In the genomic region with DNA sequence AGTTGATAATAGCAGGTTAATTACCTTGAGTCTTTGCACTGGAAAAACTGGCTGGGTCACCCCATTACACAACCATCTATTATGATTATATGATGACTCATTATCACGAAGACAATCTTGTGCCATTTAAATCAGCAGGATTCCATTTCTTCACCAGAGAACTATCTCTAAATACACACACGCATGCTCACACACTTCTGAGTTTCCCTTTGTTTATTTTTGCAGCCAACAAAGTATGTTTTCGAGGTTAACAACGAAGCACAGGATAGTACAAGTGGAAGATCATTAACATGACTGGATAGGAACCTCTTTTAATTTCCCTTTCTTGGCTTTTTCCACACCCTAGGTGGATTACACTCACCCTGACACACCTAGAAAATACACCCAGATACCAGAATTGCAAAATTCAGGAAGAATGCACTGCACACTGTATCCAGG, we compare ENCODE assay signal across 1 cellular context.
A peak's percentile ranks its signal among the peaks of the same experiment; 100 is the strongest.
TF ChIP-seq lines count a peak whose summit lies in the region.

No MANE protein-coding gene starts in this region.

TF ChIP-seq in HEK293, 187 proteins besides CTCF, POLR2A, EP300 and RAD21 (continued from another document and continues in another):
- TF ChIP-seq, protein P1, sequence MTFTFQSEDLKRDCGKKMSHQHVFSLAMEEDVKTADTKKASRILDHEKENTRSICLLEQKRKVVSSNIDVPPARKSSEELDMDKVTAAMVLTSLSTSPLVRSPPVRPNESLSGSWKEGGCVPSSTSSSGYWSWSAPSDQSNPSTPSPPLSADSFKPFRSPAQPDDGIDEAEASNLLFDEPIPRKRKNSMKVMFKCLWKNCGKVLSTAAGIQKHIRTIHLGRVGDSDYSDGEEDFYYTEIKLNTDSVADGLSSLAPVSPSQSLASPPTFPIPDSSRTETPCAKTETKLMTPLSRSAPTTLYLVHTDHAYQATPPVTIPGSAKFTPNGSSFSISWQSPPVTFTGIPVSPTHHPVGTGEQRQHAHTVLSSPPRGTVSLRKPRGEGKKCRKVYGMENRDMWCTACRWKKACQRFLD (tag by site-specific recombination; IDR thresholded peaks at IDR 0.05) = no peak
- no peak for TF ChIP-seq ZNF549 (tag by site-specific recombination; IDR thresholded peaks at IDR 0.05)
- TF ChIP-seq ZNF2 (tag by site-specific recombination; IDR thresholded peaks at IDR 0.05) = peak; percentile 99
- TF ChIP-seq EGR2 (tag by site-specific recombination; IDR thresholded peaks at IDR 0.05; ENCODE audit: low read depth) = no peak
- no peak for TF ChIP-seq MEIS1 (CRISPR knock-in tag; IDR thresholded peaks at IDR 0.05; ENCODE audit: borderline replicate concordance)
- peak; percentile 96 for TF ChIP-seq BCL11A (tag by site-specific recombination; IDR thresholded peaks at IDR 0.05; ENCODE audit: low read depth)
- TF ChIP-seq ZNF76 (tag by site-specific recombination; IDR thresholded peaks at IDR 0.05; ENCODE audit: borderline replicate concordance, low read depth) = peak; percentile 62; the same call in 1 of the 2 replicates
- TF ChIP-seq ZNF184 (tag by site-specific recombination; IDR thresholded peaks at IDR 0.05) = peak; percentile 74; the same call in 1 of the 2 replicates
- peak; percentile 86; the same call in 1 of the 2 replicates for TF ChIP-seq ZNF391 (tag by site-specific recombination; IDR thresholded peaks at IDR 0.05; ENCODE audit: borderline replicate concordance, low read depth)
- no peak for TF ChIP-seq ZNF175 (tag by site-specific recombination; IDR thresholded peaks at IDR 0.05)
- TF ChIP-seq, protein P2, sequence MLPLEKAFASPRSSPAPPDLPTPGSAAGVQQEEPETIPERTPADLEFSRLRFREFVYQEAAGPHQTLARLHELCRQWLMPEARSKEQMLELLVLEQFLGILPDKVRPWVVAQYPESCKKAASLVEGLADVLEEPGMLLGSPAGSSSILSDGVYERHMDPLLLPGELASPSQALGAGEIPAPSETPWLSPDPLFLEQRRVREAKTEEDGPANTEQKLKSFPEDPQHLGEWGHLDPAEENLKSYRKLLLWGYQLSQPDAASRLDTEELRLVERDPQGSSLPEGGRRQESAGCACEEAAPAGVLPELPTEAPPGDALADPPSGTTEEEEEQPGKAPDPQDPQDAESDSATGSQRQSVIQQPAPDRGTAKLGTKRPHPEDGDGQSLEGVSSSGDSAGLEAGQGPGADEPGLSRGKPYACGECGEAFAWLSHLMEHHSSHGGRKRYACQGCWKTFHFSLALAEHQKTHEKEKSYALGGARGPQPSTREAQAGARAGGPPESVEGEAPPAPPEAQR (tag by site-specific recombination; IDR thresholded peaks at IDR 0.05) = 0 out of 2 replicates have a peak, but pooled peaks have one; percentile 40
- no peak for TF ChIP-seq ZNF514 (tag by site-specific recombination; IDR thresholded peaks at IDR 0.05)
- TF ChIP-seq SALL2 (tag by site-specific recombination; IDR thresholded peaks at IDR 0.05; ENCODE audit: borderline replicate concordance) = no peak
- TF ChIP-seq ZNF571 (tag by site-specific recombination; IDR thresholded peaks at IDR 0.05) = no peak
- TF ChIP-seq ZNF623 (tag by site-specific recombination; IDR thresholded peaks at IDR 0.05) = peak; percentile 18; the same call in 1 of the 2 replicates
- TF ChIP-seq, protein P3, sequence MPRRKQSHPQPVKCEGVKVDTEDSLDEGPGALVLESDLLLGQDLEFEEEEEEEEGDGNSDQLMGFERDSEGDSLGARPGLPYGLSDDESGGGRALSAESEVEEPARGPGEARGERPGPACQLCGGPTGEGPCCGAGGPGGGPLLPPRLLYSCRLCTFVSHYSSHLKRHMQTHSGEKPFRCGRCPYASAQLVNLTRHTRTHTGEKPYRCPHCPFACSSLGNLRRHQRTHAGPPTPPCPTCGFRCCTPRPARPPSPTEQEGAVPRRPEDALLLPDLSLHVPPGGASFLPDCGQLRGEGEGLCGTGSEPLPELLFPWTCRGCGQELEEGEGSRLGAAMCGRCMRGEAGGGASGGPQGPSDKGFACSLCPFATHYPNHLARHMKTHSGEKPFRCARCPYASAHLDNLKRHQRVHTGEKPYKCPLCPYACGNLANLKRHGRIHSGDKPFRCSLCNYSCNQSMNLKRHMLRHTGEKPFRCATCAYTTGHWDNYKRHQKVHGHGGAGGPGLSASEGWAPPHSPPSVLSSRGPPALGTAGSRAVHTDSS (tag by site-specific recombination; IDR thresholded peaks at IDR 0.05) = no peak
- TF ChIP-seq, protein P4, sequence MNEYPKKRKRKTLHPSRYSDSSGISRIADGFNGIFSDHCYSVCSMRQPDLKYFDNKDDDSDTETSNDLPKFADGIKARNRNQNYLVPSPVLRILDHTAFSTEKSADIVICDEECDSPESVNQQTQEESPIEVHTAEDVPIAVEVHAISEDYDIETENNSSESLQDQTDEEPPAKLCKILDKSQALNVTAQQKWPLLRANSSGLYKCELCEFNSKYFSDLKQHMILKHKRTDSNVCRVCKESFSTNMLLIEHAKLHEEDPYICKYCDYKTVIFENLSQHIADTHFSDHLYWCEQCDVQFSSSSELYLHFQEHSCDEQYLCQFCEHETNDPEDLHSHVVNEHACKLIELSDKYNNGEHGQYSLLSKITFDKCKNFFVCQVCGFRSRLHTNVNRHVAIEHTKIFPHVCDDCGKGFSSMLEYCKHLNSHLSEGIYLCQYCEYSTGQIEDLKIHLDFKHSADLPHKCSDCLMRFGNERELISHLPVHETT (tag by site-specific recombination; IDR thresholded peaks at IDR 0.05) = peak; percentile 94
- no peak for TF ChIP-seq ZNF548 (tag by site-specific recombination; IDR thresholded peaks at IDR 0.05)
- TF ChIP-seq ZNF112 (tag by site-specific recombination; IDR thresholded peaks at IDR 0.05) = no peak
- no peak; the same call in 1 of the 2 replicates for TF ChIP-seq KLF7 (tag by site-specific recombination; IDR thresholded peaks at IDR 0.05; ENCODE audit: borderline replicate concordance)
- no peak for TF ChIP-seq ZNF140 (tag by site-specific recombination; IDR thresholded peaks at IDR 0.05)
- TF ChIP-seq, protein P5, sequence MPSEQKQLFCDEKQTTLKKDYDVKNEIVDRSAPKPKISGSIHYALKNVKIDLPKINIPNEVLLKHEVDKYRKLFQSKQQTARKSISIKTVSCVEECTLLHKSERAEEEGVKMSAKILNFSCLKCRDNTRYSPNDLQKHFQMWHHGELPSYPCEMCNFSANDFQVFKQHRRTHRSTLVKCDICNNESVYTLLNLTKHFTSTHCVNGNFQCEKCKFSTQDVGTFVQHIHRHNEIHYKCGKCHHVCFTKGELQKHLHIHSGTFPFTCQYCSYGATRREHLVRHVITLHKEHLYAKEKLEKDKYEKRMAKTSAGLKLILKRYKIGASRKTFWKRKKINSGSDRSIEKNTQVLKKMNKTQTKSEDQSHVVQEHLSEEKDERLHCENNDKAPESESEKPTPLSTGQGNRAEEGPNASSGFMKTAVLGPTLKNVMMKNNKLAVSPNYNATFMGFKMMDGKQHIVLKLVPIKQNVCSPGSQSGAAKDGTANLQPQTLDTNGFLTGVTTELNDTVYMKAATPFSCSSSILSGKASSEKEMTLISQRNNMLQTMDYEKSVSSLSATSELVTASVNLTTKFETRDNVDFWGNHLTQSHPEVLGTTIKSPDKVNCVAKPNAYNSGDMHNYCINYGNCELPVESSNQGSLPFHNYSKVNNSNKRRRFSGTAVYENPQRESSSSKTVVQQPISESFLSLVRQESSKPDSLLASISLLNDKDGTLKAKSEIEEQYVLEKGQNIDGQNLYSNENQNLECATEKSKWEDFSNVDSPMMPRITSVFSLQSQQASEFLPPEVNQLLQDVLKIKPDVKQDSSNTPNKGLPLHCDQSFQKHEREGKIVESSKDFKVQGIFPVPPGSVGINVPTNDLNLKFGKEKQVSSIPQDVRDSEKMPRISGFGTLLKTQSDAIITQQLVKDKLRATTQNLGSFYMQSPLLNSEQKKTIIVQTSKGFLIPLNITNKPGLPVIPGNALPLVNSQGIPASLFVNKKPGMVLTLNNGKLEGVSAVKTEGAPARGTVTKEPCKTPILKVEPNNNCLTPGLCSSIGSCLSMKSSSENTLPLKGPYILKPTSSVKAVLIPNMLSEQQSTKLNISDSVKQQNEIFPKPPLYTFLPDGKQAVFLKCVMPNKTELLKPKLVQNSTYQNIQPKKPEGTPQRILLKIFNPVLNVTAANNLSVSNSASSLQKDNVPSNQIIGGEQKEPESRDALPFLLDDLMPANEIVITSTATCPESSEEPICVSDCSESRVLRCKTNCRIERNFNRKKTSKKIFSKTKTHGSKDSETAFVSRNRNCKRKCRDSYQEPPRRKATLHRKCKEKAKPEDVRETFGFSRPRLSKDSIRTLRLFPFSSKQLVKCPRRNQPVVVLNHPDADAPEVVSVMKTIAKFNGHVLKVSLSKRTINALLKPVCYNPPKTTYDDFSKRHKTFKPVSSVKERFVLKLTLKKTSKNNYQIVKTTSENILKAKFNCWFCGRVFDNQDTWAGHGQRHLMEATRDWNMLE (tag by site-specific recombination; conservative IDR thresholded peaks at IDR 0.05; ENCODE audit: low read depth) = peak; percentile 54
- TF ChIP-seq, protein P6, sequence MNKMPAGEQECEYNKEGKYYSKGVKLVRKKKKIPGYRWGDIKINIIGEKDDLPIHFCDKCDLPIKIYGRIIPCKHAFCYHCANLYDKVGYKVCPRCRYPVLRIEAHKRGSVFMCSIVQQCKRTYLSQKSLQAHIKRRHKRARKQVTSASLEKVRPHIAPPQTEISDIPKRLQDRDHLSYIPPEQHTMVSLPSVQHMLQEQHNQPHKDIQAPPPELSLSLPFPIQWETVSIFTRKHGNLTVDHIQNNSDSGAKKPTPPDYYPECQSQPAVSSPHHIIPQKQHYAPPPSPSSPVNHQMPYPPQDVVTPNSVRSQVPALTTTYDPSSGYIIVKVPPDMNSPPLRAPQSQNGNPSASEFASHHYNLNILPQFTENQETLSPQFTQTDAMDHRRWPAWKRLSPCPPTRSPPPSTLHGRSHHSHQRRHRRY (tag by site-specific recombination; IDR thresholded peaks at IDR 0.05) = no peak
- TF ChIP-seq HOXC10 (CRISPR knock-in tag; IDR thresholded peaks at IDR 0.05) = no peak
- TF ChIP-seq ZNF239 (tag by site-specific recombination; IDR thresholded peaks at IDR 0.05) = no peak
- peak; percentile 98 for TF ChIP-seq SP7 (tag by site-specific recombination; IDR thresholded peaks at IDR 0.05)
- TF ChIP-seq ZNF654 (tag by site-specific recombination; IDR thresholded peaks at IDR 0.05; ENCODE audit: low read depth) = 0 out of 2 replicates have a peak, but pooled peaks have one; percentile 4
- peak; percentile 60 for TF ChIP-seq ZIC2 (tag by site-specific recombination; IDR thresholded peaks at IDR 0.05)
- no peak for TF ChIP-seq ZNF426 (tag by site-specific recombination; IDR thresholded peaks at IDR 0.05)
- TF ChIP-seq ZNF16 (tag by site-specific recombination; IDR thresholded peaks at IDR 0.05; ENCODE audit: low read depth) = no peak
- TF ChIP-seq, protein P7, sequence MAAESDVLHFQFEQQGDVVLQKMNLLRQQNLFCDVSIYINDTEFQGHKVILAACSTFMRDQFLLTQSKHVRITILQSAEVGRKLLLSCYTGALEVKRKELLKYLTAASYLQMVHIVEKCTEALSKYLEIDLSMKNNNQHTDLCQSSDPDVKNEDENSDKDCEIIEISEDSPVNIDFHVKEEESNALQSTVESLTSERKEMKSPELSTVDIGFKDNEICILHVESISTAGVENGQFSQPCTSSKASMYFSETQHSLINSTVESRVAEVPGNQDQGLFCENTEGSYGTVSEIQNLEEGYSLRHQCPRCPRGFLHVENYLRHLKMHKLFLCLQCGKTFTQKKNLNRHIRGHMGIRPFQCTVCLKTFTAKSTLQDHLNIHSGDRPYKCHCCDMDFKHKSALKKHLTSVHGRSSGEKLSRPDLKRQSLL (tag by site-specific recombination; IDR thresholded peaks at IDR 0.05) = no peak
- TF ChIP-seq ZBTB21 (tag by site-specific recombination; IDR thresholded peaks at IDR 0.05) = peak; percentile 80
- TF ChIP-seq ZNF366 (tag by site-specific recombination; conservative IDR thresholded peaks at IDR 0.05) = peak; percentile 84
- no peak for TF ChIP-seq ZNF292 (tag by site-specific recombination; IDR thresholded peaks at IDR 0.05; ENCODE audit: borderline replicate concordance, low read depth)
- TF ChIP-seq IKZF3 (tag by site-specific recombination; IDR thresholded peaks at IDR 0.05) = peak; percentile 88
- TF ChIP-seq, protein P8, sequence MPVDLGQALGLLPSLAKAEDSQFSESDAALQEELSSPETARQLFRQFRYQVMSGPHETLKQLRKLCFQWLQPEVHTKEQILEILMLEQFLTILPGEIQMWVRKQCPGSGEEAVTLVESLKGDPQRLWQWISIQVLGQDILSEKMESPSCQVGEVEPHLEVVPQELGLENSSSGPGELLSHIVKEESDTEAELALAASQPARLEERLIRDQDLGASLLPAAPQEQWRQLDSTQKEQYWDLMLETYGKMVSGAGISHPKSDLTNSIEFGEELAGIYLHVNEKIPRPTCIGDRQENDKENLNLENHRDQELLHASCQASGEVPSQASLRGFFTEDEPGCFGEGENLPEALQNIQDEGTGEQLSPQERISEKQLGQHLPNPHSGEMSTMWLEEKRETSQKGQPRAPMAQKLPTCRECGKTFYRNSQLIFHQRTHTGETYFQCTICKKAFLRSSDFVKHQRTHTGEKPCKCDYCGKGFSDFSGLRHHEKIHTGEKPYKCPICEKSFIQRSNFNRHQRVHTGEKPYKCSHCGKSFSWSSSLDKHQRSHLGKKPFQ (tag by site-specific recombination; IDR thresholded peaks at IDR 0.05) = peak; percentile 30; the same call in 1 of the 2 replicates
- peak; percentile 25 for TF ChIP-seq SETDB1 (IDR thresholded peaks at IDR 0.05; ENCODE audit: insufficient read length, low read length)
- TF ChIP-seq, protein P9, sequence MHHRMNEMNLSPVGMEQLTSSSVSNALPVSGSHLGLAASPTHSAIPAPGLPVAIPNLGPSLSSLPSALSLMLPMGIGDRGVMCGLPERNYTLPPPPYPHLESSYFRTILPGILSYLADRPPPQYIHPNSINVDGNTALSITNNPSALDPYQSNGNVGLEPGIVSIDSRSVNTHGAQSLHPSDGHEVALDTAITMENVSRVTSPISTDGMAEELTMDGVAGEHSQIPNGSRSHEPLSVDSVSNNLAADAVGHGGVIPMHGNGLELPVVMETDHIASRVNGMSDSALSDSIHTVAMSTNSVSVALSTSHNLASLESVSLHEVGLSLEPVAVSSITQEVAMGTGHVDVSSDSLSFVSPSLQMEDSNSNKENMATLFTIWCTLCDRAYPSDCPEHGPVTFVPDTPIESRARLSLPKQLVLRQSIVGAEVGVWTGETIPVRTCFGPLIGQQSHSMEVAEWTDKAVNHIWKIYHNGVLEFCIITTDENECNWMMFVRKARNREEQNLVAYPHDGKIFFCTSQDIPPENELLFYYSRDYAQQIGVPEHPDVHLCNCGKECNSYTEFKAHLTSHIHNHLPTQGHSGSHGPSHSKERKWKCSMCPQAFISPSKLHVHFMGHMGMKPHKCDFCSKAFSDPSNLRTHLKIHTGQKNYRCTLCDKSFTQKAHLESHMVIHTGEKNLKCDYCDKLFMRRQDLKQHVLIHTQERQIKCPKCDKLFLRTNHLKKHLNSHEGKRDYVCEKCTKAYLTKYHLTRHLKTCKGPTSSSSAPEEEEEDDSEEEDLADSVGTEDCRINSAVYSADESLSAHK (tag by site-specific recombination; IDR thresholded peaks at IDR 0.05) = peak; percentile 79; the same call in 1 of the 2 replicates
- TF ChIP-seq ZNF830 (tag by site-specific recombination; IDR thresholded peaks at IDR 0.05; ENCODE audit: low read depth) = no peak
- no peak for TF ChIP-seq ZNF423 (tag by site-specific recombination; IDR thresholded peaks at IDR 0.05)
